In genomic region chr14:54488646-54489317, GRCh38 we compare ENCODE assay signal across 8 cellular contexts. TPM values are rescaled to one million over a fixed set of nuclear protein-coding genes. Genes with fewer than 3 reads are reported as not detected.
DNase-seq lines count a peak whose midpoint lies in the region; ATAC-seq, FAIRE-seq and TF ChIP-seq lines count a peak whose summit lies in the region.

Gene GMFB (minus strand): TSS chr14:54488980. CDS start chr14:54488927, 53 bp downstream.

- peak; percentile 61 for TF ChIP-seq CTCF in choroid plexus epithelial cell (conservative IDR thresholded peaks at IDR 0.05; ENCODE audit: low read depth, low read length)

- FAIRE-seq in GM19239 (lab: Jason Lieb, UNC), result peak; percentile 61

- POLR2A ChIA-PET in activated CD4-positive, alpha-beta T cell treated with anti-CD3 and anti-CD28 coated beads for 36 hours (lab: Charles Lee), result interaction anchor here (0.6 to 2.0 kb wide), 3 partner anchors 21 to 414 kb away, joined by 3 to 7 read pairs (median 6); partner anchors contain the start of gene CGRRF1

- H3K4me3 ChIP-seq in BLaER1, result peak within 1 kb of the TSS; percentile 100
- H3K4me3 ChIP-seq in choroid plexus epithelial cell (ENCODE audit: low read depth, low read length), result peak within 1 kb of the TSS; percentile 92

- H3K27me3 ChIP-seq in BLaER1 (no peaks in the 10 kb centered on the region), layer of hippocampus (ENCODE audit: control insufficient read depth, insufficient read depth, low read length) (no peaks in the 10 kb centered on the region)

- H3K4me1 Mint-ChIP-seq in activated CD4-positive, alpha-beta T cell treated with anti-CD3 and anti-CD28 coated beads for 36 hours, result peaks cover 56% of the 10 kb centered on the region

- peaks cover 39% of the 10 kb centered on the region for H3K4me1 ChIP-seq in BLaER1

- intact Hi-C loops in activated CD4-positive, alpha-beta T cell treated with anti-CD3 and anti-CD28 coated beads for 36 hours (cut with DNase I, micrococcal nuclease), result loop anchor here (1.0 to 2.0 kb wide), 7 partner anchors 21 to 285 kb away; partner anchors contain the start of genes CGRRF1 (in 2 of the 2), CNIH1 (in 2 of the 2) and CDKN3 (in 1 of the 2)

- peaks cover 10% of the 10 kb centered on the region for H3K36me3 Mint-ChIP-seq in activated CD4-positive, alpha-beta T cell treated with anti-CD3 and anti-CD28 coated beads for 36 hours (ENCODE audit: low read depth)

- peaks cover 9% of the 10 kb centered on the region for H3K36me3 ChIP-seq in BLaER1

- peak within 1 kb of the TSS; percentile 96 for H3K27ac Mint-ChIP-seq in activated CD4-positive, alpha-beta T cell treated with anti-CD3 and anti-CD28 coated beads for 36 hours

- DNase-seq in GM19239 (ENCODE audit: insufficient read length, low spot score) (peak; percentile 79), NCI-H524 (lab: John Stamatoyannopoulos, UW) (peak; percentile 84 to 91), choroid plexus epithelial cell (ENCODE audit: low read depth) (peak; percentile 94)
- DNase-seq in activated CD4-positive, alpha-beta T cell treated with anti-CD3 and anti-CD28 coated beads for 36 hours, result peak; percentile 94
- DNase-seq in stimulated activated CD4-positive, alpha-beta T cell treated with anti-CD3 and anti-CD28 coated beads, Interleukin-1b, Interleukin-23, amount 100 ng/mL, for 4 hours (ENCODE audit: low read depth in 2 of 2), result peak; percentile 81 to 83

- H3K27ac ChIP-seq in BLaER1 (peak within 1 kb of the TSS; percentile 97), layer of hippocampus (ENCODE audit: low read depth, low read length) (peak within 1 kb of the TSS; percentile 82)

- peak within 1 kb of the TSS; percentile 91 for H3K4me3 Mint-ChIP-seq in activated CD4-positive, alpha-beta T cell treated with anti-CD3 and anti-CD28 coated beads for 36 hours

- CTCF ChIA-PET in activated CD4-positive, alpha-beta T cell treated with anti-CD3 and anti-CD28 coated beads for 36 hours (lab: Charles Lee), result interaction anchor here (0.6 to 4.8 kb wide), 13 partner anchors 16 to 213 kb away, joined by 3 to 31 read pairs (median 3); partner anchors contain the start of gene CGRRF1

- peaks cover 39% of the 10 kb centered on the region for H4K20me1 ChIP-seq in BLaER1

- peak; percentile 88 for ATAC-seq in HG03457 (IDR thresholded peaks at IDR 0.05; ENCODE audit: unreplicated experiment)
- peak; percentile 96 for ATAC-seq in activated CD4-positive, alpha-beta T cell treated with anti-CD3 and anti-CD28 coated beads for 36 hours

- peak within 1 kb of the TSS; percentile 86 for H3K4me2 ChIP-seq in BLaER1

- H3K9me3 ChIP-seq in BLaER1, result peaks cover 3% of the 10 kb centered on the region; the same call in 1 of the 2 replicates

- no peaks in the 10 kb centered on the region for H3K27me3 Mint-ChIP-seq in activated CD4-positive, alpha-beta T cell treated with anti-CD3 and anti-CD28 coated beads for 36 hours

- peak within 1 kb of the TSS; percentile 98 for H3K9ac ChIP-seq in BLaER1

- H3K9me3 Mint-ChIP-seq in activated CD4-positive, alpha-beta T cell treated with anti-CD3 and anti-CD28 coated beads for 36 hours (ENCODE audit: low read depth), result no peaks in the 10 kb centered on the region

RNA-seq across cellular contexts. Expression of gene GMFB, which starts in this region (rescaled TPM):
- total RNA-seq in activated CD4-positive, alpha-beta T cell treated with anti-CD3 and anti-CD28 coated beads for 36 hours, result 10 to 100 TPM; 28.9 to 37.3 TPM

Comparison
In these comparisons a context has a peak if more than half of its experiments do, and no peak if none do; other contexts are left out.
1. Peak in every context shown above with its lines: DNase-seq, ATAC-seq, H3K4me3 ChIP-seq and H3K27ac ChIP-seq.